Comparison of ENCODE assay signal across 30 cellular contexts in the genomic region with DNA sequence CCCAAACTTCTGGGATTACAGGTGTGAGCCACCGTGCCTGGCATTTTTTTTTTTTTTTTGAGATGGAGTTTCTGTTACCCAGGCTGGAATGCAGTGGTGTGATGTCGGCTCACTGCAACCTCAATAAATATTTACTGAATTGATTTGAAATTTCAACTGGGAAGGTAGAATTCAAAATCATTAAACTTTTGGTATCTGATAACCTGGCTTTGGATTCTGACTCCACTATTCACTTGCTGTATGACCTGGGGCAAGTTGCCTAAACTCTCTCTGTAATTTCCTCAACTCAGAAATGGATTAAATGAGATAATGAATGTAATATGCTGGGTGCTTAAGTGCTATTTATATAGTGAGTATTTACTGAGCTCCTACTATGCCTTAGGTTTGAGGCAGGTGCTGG.
"Had no signal": no experiment of that assay in that cellular context is flagged by ENCODE, and none has a peak within 500 bp of the region (broad histone marks: within the 10 kb centered on the region; RNA-seq: fewer than 3 reads in every experiment).

No MANE protein-coding gene starts in this region.

- H3K4me3 ChIP-seq: adrenal gland, body of pancreas, breast epithelium had no signal

- H3K36me3 ChIP-seq: adrenal gland, brain microvascular endothelial cell, breast epithelium had no signal

- H3K9me3 ChIP-seq: adrenal gland, body of pancreas, breast epithelium had no signal

- H3K4me1 ChIP-seq: adrenal gland, body of pancreas, breast epithelium had no signal

- H3K27me3 ChIP-seq: adrenal gland, body of pancreas, brain microvascular endothelial cell, breast epithelium had no signal

- ATAC-seq: activated CD8-positive, alpha-beta T cell treated with anti-CD3 and anti-CD28 coated beads for 36 hours; activated T-cell treated with anti-CD3 and anti-CD28 coated beads, Interleukin-2, amount 50 U/mL, for 4 hours; activated T-cell treated with anti-CD3 and anti-CD28 coated beads, Interleukin-2, amount 50 U/mL, for 72 hours; activated T-helper 17 cell treated with anti-CD3 and anti-CD28 coated beads, Interleukin-2, amount 50 U/mL, for 72 hours; body of pancreas had no signal

- DNase-seq: activated B cell treated with CpG ODN at 0.5 μM for 24 hours; activated CD4-positive, alpha-beta memory T cell treated with anti-CD3 and anti-CD28 coated beads for 36 hours; activated CD4-positive, alpha-beta T cell treated with anti-CD3 and anti-CD28 coated beads for 4 hours; activated CD4-positive, alpha-beta T cell treated with anti-CD3 and anti-CD28 coated beads, Interleukin-2, amount 10 ng/mL, durations not matched to agents 24 days and 14 days; activated CD4-positive, alpha-beta T cell treated with anti-CD3 and anti-CD28 coated beads, Interleukin-2, amount 50 U/mL, for 1 hour; activated CD4-positive, alpha-beta T cell treated with anti-CD3 and anti-CD28 coated beads, Interleukin-2, amount 50 U/mL, for 4 hours; activated CD4-positive, CD25-positive, alpha-beta regulatory T cell treated with anti-CD3 and anti-CD28 coated beads, Interleukin-2, amount 50 U/mL, for 72 hours; activated CD8-positive, alpha-beta memory T cell treated with anti-CD3 and anti-CD28 coated beads, Interleukin-2, amount 50 U/mL, for 4 hours; activated CD8-positive, alpha-beta T cell treated with anti-CD3 and anti-CD28 coated beads for 36 hours; activated effector memory CD4-positive, alpha-beta T cell treated with anti-CD3 and anti-CD28 coated beads, Interleukin-2, amount 50 U/mL, for 16 hours; activated gamma-delta T cell treated with Interleukin-2 at 50 U/mL for 16 hours; activated naive CD4-positive, alpha-beta T cell; activated naive CD4-positive, alpha-beta T cell treated with anti-CD3 and anti-CD28 coated beads for 36 hours; activated naive CD8-positive, alpha-beta T cell treated with anti-CD3 and anti-CD28 coated beads, Interleukin-2, amount 10 ng/mL, durations not matched to agents 7 days and 5 days; activated T-cell treated with anti-CD3 and anti-CD28 coated beads for 4 hours; activated T-cell treated with anti-CD3 and anti-CD28 coated beads, Interleukin-2, amount 50 U/mL, for 1 hour; activated T-cell treated with anti-CD3 and anti-CD28 coated beads, Interleukin-2, amount 50 U/mL, for 4 hours; activated T-cell treated with anti-CD3 and anti-CD28 coated beads, Interleukin-2, amount 50 U/mL, for 72 hours; adrenal gland; amniotic stem cell; aorta; body of pancreas; brain microvascular endothelial cell; central memory CD4-positive, alpha-beta T cell; T-helper 1 cell; T-helper 2 cell; T-helper 9 cell had no signal

- H3K27ac ChIP-seq: adrenal gland, body of pancreas, brain microvascular endothelial cell, breast epithelium, VCaP had no signal
